ENCODE assay signal across 1 cellular context in genomic region chr5:144267961-144268513, GRCh38.
TF ChIP-seq lines count a peak whose summit lies in the region.

No MANE protein-coding gene starts in this region.

TF ChIP-seq in H1, 55 proteins besides CTCF, POLR2A, EP300 and RAD21:
- TF ChIP-seq CHD7 (IDR thresholded peaks at IDR 0.05; ENCODE audit: insufficient replicate concordance, low read length): no peak
- TF ChIP-seq CHD2 (IDR thresholded peaks at IDR 0.05; ENCODE audit: low read length): no peak
- TF ChIP-seq SIRT6 (IDR thresholded peaks at IDR 0.05; ENCODE audit: low read length): no peak
- TF ChIP-seq CEBPB (IDR thresholded peaks at IDR 0.05; ENCODE audit: low read depth, low read length): no peak
- TF ChIP-seq MAFK (IDR thresholded peaks at IDR 0.05; ENCODE audit: low read depth, low read length): no peak
- TF ChIP-seq RBBP5 (IDR thresholded peaks at IDR 0.05; ENCODE audit: borderline replicate concordance, low read depth, low read length): no peak
- no peak for TF ChIP-seq TCF12 (IDR thresholded peaks at IDR 0.05; ENCODE audit: low read depth, low read length)
